Comparison of ENCODE assay signal across 8 cellular contexts in genomic region chrX:40108084-40108958, GRCh38. TPM values are rescaled to one million over a fixed set of nuclear protein-coding genes. Genes with fewer than 3 reads are reported as not detected.
DNase-seq lines count a peak whose midpoint lies in the region; ATAC-seq and TF ChIP-seq lines count a peak whose summit lies in the region.

No MANE protein-coding gene starts in this region.

- H3K4me1 Mint-ChIP-seq in stimulated activated memory B cell treated with anti-CD40 and anti-IgM and Interleukin-4, amounts not matched to agents 10 μg/mL and 1 μg/mL and 100 μg/mL, for 72 hours, result peaks cover 11% of the 10 kb centered on the region

- intact Hi-C loops in body of pancreas (cut with DNase I), result no loop called here

- TF ChIP-seq CTCF in LNCaP clone FGC (IDR thresholded peaks at IDR 0.05; ENCODE audit: control insufficient read depth, extremely low read depth, insufficient read depth) (no peak), body of pancreas (IDR thresholded peaks at IDR 0.05) (no peak), kidney epithelial cell (IDR thresholded peaks at IDR 0.05; ENCODE audit: insufficient read depth, low read length, poor library complexity, severe bottlenecking) (no peak)

- no peaks in the 10 kb centered on the region for H3K36me3 Mint-ChIP-seq in stimulated activated memory B cell treated with anti-CD40 and anti-IgM and Interleukin-4, amounts not matched to agents 10 μg/mL and 1 μg/mL and 100 μg/mL, for 72 hours

- H3K4me3 ChIP-seq in LNCaP clone FGC (ENCODE audit: low read depth, low read length) (peak overlapping the region; percentile 29), body of pancreas (no peak overlapping the region), kidney epithelial cell (ENCODE audit: low read depth, low read length) (peak overlapping the region; percentile 13)

- H3K9me3 ChIP-seq in body of pancreas, result no peaks in the 10 kb centered on the region

- H3K27ac Mint-ChIP-seq in stimulated activated memory B cell treated with anti-CD40 and anti-IgM and Interleukin-4, amounts not matched to agents 10 μg/mL and 1 μg/mL and 100 μg/mL, for 72 hours, result no peak overlapping the region

- no peaks in the 10 kb centered on the region for H3K27me3 ChIP-seq in body of pancreas
- peaks cover 22% of the 10 kb centered on the region for H3K27me3 ChIP-seq in kidney epithelial cell (ENCODE audit: control insufficient read depth, insufficient read depth, low read length)

- peaks cover 40% of the 10 kb centered on the region for H3K4me1 ChIP-seq in body of pancreas

- DNase-seq in DMS114 treated with DMSO at 0.1 percent for 48 hours (lab: John Stamatoyannopoulos, UW; ENCODE audit: unreplicated experiment) (peak; percentile 12), LNCaP clone FGC (ENCODE audit: low read depth) (no peak), body of pancreas (peak; percentile 74 to 80 (median 77)), kidney epithelial cell (ENCODE audit: low read depth) (no peak), COLO829 (ENCODE audit: low spot score) (no peak), GM03348 (ENCODE audit: low spot score) (no peak)

- TF ChIP-seq POLR2A in body of pancreas (IDR thresholded peaks at IDR 0.05), result peak in 2 of 3 donors; percentile 13 to 49

- H3K9me3 Mint-ChIP-seq in stimulated activated memory B cell treated with anti-CD40 and anti-IgM and Interleukin-4, amounts not matched to agents 10 μg/mL and 1 μg/mL and 100 μg/mL, for 72 hours, result no peaks in the 10 kb centered on the region

- no peaks in the 10 kb centered on the region for H3K36me3 ChIP-seq in body of pancreas (replicated peaks in 1 of 2; ENCODE audit: insufficient read depth in 1 of 2, low read depth in 2 of 2)
- no peaks in the 10 kb centered on the region for H3K36me3 ChIP-seq in kidney epithelial cell (ENCODE audit: control insufficient read depth, insufficient read depth, low read length)

- peak overlapping the region; percentile 88 to 98 (median 94) for H3K27ac ChIP-seq in body of pancreas

- peak overlapping the region; percentile 61 for H3K4me3 Mint-ChIP-seq in stimulated activated memory B cell treated with anti-CD40 and anti-IgM and Interleukin-4, amounts not matched to agents 10 μg/mL and 1 μg/mL and 100 μg/mL, for 72 hours

- 6% methylated on average over 35 of the region's 73 CpGs; no CpG with 5 or more reads in 1 of the 2 donors for WGBS in body of pancreas, 2 donors

- ATAC-seq in body of pancreas (peak; percentile 47), GM21576 (IDR thresholded peaks at IDR 0.05; ENCODE audit: unreplicated experiment) (no peak)
- no peak for ATAC-seq in stimulated activated memory B cell treated with anti-CD40 and anti-IgM and Interleukin-4, amounts not matched to agents 10 μg/mL and 1 μg/mL and 100 μg/mL, for 72 hours

- no peaks in the 10 kb centered on the region for H3K27me3 Mint-ChIP-seq in stimulated activated memory B cell treated with anti-CD40 and anti-IgM and Interleukin-4, amounts not matched to agents 10 μg/mL and 1 μg/mL and 100 μg/mL, for 72 hours

RNA-seq across cellular contexts. Expression of gene BCOR, which starts 10.6 kb away (rescaled TPM):
- 10 to 100 TPM; 13.2 to 23.6 TPM for total RNA-seq in body of pancreas
- total RNA-seq in kidney epithelial cell, result 28.5 and 29.5 TPM in 2 replicates

Comparison
In these comparisons a context has a peak if more than half of its experiments do, and no peak if none do; other contexts are left out.
1. DNase-seq: peak in DMS114 treated with DMSO at 0.1 percent for 48 hours (single experiment) and body of pancreas (4 of 4); none in LNCaP clone FGC (single experiment), kidney epithelial cell (single experiment), COLO829 (single experiment) and GM03348 (single experiment).
2. H3K4me3 ChIP-seq: peak in LNCaP clone FGC (single experiment) and kidney epithelial cell (single experiment); none in body of pancreas (0 of 2).